25 cellular contexts compared by ENCODE assay signal in the genomic region with DNA sequence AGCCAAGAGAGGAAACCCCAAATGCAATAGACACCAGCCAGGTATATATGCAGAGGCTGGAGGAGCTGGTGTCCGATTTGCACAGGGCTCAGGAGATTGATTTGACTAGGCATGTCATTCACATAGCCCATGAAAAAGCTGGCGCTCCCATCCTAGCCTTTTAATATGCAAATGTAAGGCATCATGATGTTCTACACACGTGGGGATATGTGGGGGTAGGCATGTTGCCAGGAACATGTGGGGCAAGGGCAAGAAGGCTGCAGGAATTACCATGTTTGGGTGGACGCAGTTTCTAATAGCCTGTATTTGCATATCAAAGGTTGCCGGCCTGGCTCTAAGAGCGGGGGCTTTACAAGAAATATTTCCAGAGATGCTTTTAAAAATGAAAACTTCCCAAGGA.
"Had no signal": no experiment of that assay in that cellular context is flagged by ENCODE, and none has a peak within 500 bp of the region (broad histone marks: within the 10 kb centered on the region; RNA-seq: fewer than 3 reads in every experiment).

No MANE protein-coding gene starts in this region.

- ATAC-seq: natural killer cell; psoas muscle; right cardiac atrium; sciatic nerve; stimulated activated effector memory CD8-positive, alpha-beta T cell treated with anti-CD3 and anti-CD28 coated beads, Interleukin-12 subunit alpha, Interleukin-12 subunit beta, amount 100 ng/mL, for 72 hours; stimulated activated naive B cell treated with anti-CD40 and anti-IgM and Interleukin-4, amounts not matched to agents 10 μg/mL and 1 μg/mL and 100 μg/mL, for 72 hours had no signal

- H3K4me1 ChIP-seq: neural progenitor cell, parathyroid adenoma, psoas muscle, stomach, thyroid gland, tibial nerve, upper lobe of left lung, vagina had no signal

- DNase-seq: natural killer cell; occipital lobe; ovary; posterior cingulate gyrus; psoas muscle; right cardiac atrium; stimulated activated CD4-positive, alpha-beta T cell treated with anti-CD3 and anti-CD28 coated beads, Interleukin-15, amount 100 ng/mL, for 24 hours; stimulated activated CD4-positive, alpha-beta T cell treated with anti-CD3 and anti-CD28 coated beads, Interleukin-2, amount 100 ng/mL, for 24 hours; stimulated activated CD4-positive, alpha-beta T cell treated with anti-CD3 and anti-CD28 coated beads, Interleukin-2, amount 100 ng/mL, for 48 hours; stimulated activated CD4-positive, alpha-beta T cell treated with anti-CD3 and anti-CD28 coated beads, Interleukin-4, amount 100 ng/mL, for 24 hours; stimulated activated naive B cell treated with anti-CD40 and anti-IgM and Interleukin-4, amounts not matched to agents 10 μg/mL and 1 μg/mL and 100 μg/mL, for 72 hours; stimulated activated naive CD4-positive, alpha-beta T cell treated with Interleukin-2 at 50 U/mL for 16 hours; stomach; thyroid gland; trophoblast cell; upper lobe of left lung had no signal

- H3K4me3 ChIP-seq: neural progenitor cell, ovary, psoas muscle, skin epidermis, smooth muscle cell, stomach, thoracic aorta, thyroid gland, tibial nerve, upper lobe of left lung, vagina had no signal

- H3K27me3 ChIP-seq: neural progenitor cell, ovary, stomach, thyroid gland, tibial nerve, upper lobe of left lung, vagina had no signal

- H3K9me3 ChIP-seq: ovary, psoas muscle, stomach, thoracic aorta, thyroid gland, tibial nerve, upper lobe of left lung, vagina had no signal

- H3K27ac ChIP-seq: neural progenitor cell, ovary, parathyroid adenoma, psoas muscle, skin epidermis, stomach, thoracic aorta, thyroid gland, tibial nerve, upper lobe of left lung, vagina had no signal

- H3K36me3 ChIP-seq: neural progenitor cell, ovary, stomach, thoracic aorta, thyroid gland, tibial nerve, upper lobe of left lung, vagina had no signal
